ENCODE assay signal across 27 cellular contexts in genomic region chr2:240139011-240139441, GRCh38. TPM values are rescaled to one million over a fixed set of nuclear protein-coding genes. Genes with fewer than 3 reads are reported as not detected.
A peak's percentile ranks its signal among the peaks of the same experiment; 100 is the strongest.
DNase-seq lines count a peak whose midpoint lies in the region; ATAC-seq, FAIRE-seq and TF ChIP-seq lines count a peak whose summit lies in the region.
"Had no signal": no experiment of that assay in that cellular context is flagged by ENCODE, and none has a peak within 500 bp of the region (broad histone marks: within the 10 kb centered on the region; RNA-seq: fewer than 3 reads in every experiment).

No MANE protein-coding gene starts in this region.

- POLR2A ChIA-PET in activated CD4-positive, alpha-beta memory T cell treated with anti-CD3 and anti-CD28 coated beads for 36 hours (lab: Charles Lee) = interaction anchor here (0.9 kb wide), 1 partner anchor 113 kb away, joined by 3 read pairs; no protein-coding TSS in a partner anchor
- POLR2A ChIA-PET in activated CD4-positive, alpha-beta memory T cell treated with anti-CD3 and anti-CD28 coated beads, Interleukin-2, amount 10 ng/mL, durations not matched to agents 7 days and 5 days (lab: Charles Lee) = no interaction called here

- peaks cover 4% of the 10 kb centered on the region for H3K36me3 Mint-ChIP-seq in activated CD4-positive, alpha-beta memory T cell treated with anti-CD3 and anti-CD28 coated beads for 36 hours
- H3K36me3 Mint-ChIP-seq in activated CD4-positive, alpha-beta memory T cell treated with anti-CD3 and anti-CD28 coated beads, Interleukin-2, amount 10 ng/mL, durations not matched to agents 7 days and 5 days (ENCODE audit: low read depth) = peaks cover 4% of the 10 kb centered on the region
- H3K36me3 Mint-ChIP-seq in CD14-positive monocyte = peaks cover 0 to 1% of the 10 kb centered on the region in 2 donors
- H3K36me3 Mint-ChIP-seq in endodermal cell (ENCODE audit: low read depth) = no peaks in the 10 kb centered on the region
- H3K36me3 Mint-ChIP-seq: naive thymus-derived CD4-positive, alpha-beta T cell had no signal

- H3K9me3 ChIP-seq in endodermal cell (ENCODE audit: control insufficient read depth, low read length) = no peaks in the 10 kb centered on the region
- H3K9me3 ChIP-seq in ovary = no peaks in the 10 kb centered on the region
- H3K9me3 ChIP-seq: Peyer's patch, sigmoid colon had no signal

- no peak overlapping the region for H3K4me3 Mint-ChIP-seq in activated CD4-positive, alpha-beta memory T cell treated with anti-CD3 and anti-CD28 coated beads for 36 hours
- H3K4me3 Mint-ChIP-seq in activated CD4-positive, alpha-beta memory T cell treated with anti-CD3 and anti-CD28 coated beads, Interleukin-2, amount 10 ng/mL, durations not matched to agents 7 days and 5 days = no peak overlapping the region
- H3K4me3 Mint-ChIP-seq in CD14-positive monocyte (no peak overlapping the region), endodermal cell (no peak overlapping the region)
- H3K4me3 Mint-ChIP-seq: activated naive CD8-positive, alpha-beta T cell treated with anti-CD3 and anti-CD28 coated beads for 36 hours; activated T-cell treated with anti-CD3 and anti-CD28 coated beads, Interleukin-2, amount 50 U/mL, for 72 hours; CD8-positive, alpha-beta T cell; stimulated activated naive CD8-positive, alpha-beta T cell treated with anti-CD3 and anti-CD28 coated beads, Interleukin-15, Interleukin-2, amounts not matched to agents 100 ng/mL and 50 ng/mL, for 24 hours had no signal

- peak; percentile 7 for DNase-seq in activated CD4-positive, alpha-beta memory T cell treated with anti-CD3 and anti-CD28 coated beads for 36 hours
- no peak for DNase-seq in activated CD4-positive, alpha-beta memory T cell treated with anti-CD3 and anti-CD28 coated beads, Interleukin-2, amount 10 ng/mL, durations not matched to agents 7 days and 5 days
- peak; percentile 35 for DNase-seq in CD14-positive monocyte (ENCODE audit: low spot score)
- DNase-seq in endodermal cell = peak; percentile 40
- peak in 3 of 5 donors; percentile 10 to 14 (median 10) for DNase-seq in ovary
- no peak for DNase-seq in GM19239 (ENCODE audit: insufficient read length, low spot score)
- DNase-seq: activated naive CD8-positive, alpha-beta T cell treated with anti-CD3 and anti-CD28 coated beads for 36 hours; activated T-cell treated with anti-CD3 and anti-CD28 coated beads, Interleukin-2, amount 50 U/mL, for 72 hours; CD8-positive, alpha-beta T cell; cerebellar nuclear complex; naive thymus-derived CD4-positive, alpha-beta T cell; NCI-H1048; NCI-H1694 treated with DMSO at 0.1 percent for 48 hours; NCI-H2171; NCI-H524 treated with DMSO at 0.1 percent for 48 hours; sigmoid colon; stimulated activated CD4-positive, alpha-beta T cell treated with anti-CD3 and anti-CD28 coated beads, Interleukin-15, amount 100 ng/mL, for 24 hours; T-helper 1 cell; trophoblast cell had no signal

- H3K4me3 ChIP-seq in endodermal cell (ENCODE audit: low read length) (no peak overlapping the region), ovary (no peak overlapping the region)
- H3K4me3 ChIP-seq: Peyer's patch, sigmoid colon had no signal

- H3K27me3 ChIP-seq in endodermal cell (ENCODE audit: control insufficient read depth, insufficient read depth, low read length, poor library complexity, severe bottlenecking) = no peaks in the 10 kb centered on the region
- no peaks in the 10 kb centered on the region for H3K27me3 ChIP-seq in ovary
- H3K27me3 ChIP-seq: Peyer's patch had no signal

- no peaks in the 10 kb centered on the region for H3K36me3 ChIP-seq in endodermal cell (ENCODE audit: control insufficient read depth, insufficient read depth, low read length)
- no peaks in the 10 kb centered on the region for H3K36me3 ChIP-seq in ovary
- H3K36me3 ChIP-seq: Peyer's patch, sigmoid colon had no signal

- intact Hi-C loops in activated CD4-positive, alpha-beta memory T cell treated with anti-CD3 and anti-CD28 coated beads for 36 hours (cut with micrococcal nuclease) = loop anchor here (10.0 kb wide), 1 partner anchor 426 kb away; the partner anchor contains the start of genes DUSP28 and RNPEPL1
- intact Hi-C loops in CD14-positive monocyte (cut with micrococcal nuclease) = no loop called here
- intact Hi-C loops in ovary (cut with DNase I) = loop anchor here in 1 of 4 donors (10.0 kb wide), 1 partner anchor 1104 kb away; no protein-coding TSS in a partner anchor

- H3K27ac ChIP-seq in endodermal cell (ENCODE audit: low read depth, low read length) (no peak overlapping the region), ovary (no peak overlapping the region)
- H3K27ac ChIP-seq: epithelial cell of prostate, Peyer's patch, sigmoid colon had no signal

- FAIRE-seq in GM19239 (lab: Jason Lieb, UNC) = no peak
- FAIRE-seq: TTC549 had no signal

- H3K4me1 ChIP-seq in endodermal cell (ENCODE audit: control insufficient read depth, insufficient read depth, low read length) = no peaks in the 10 kb centered on the region
- H3K4me1 ChIP-seq in ovary (ENCODE audit: insufficient read depth) = peaks cover 9% of the 10 kb centered on the region

- no peak for ATAC-seq in HG03342 (IDR thresholded peaks at IDR 0.05; ENCODE audit: unreplicated experiment)
- ATAC-seq in GM21447 (IDR thresholded peaks at IDR 0.05; ENCODE audit: unreplicated experiment) = no peak
- ATAC-seq: activated T-cell treated with anti-CD3 and anti-CD28 coated beads, Interleukin-2, amount 50 U/mL, for 72 hours; CD8-positive, alpha-beta T cell; naive thymus-derived CD4-positive, alpha-beta T cell had no signal

- no peaks in the 10 kb centered on the region for H3K9me3 Mint-ChIP-seq in activated CD4-positive, alpha-beta memory T cell treated with anti-CD3 and anti-CD28 coated beads for 36 hours
- H3K9me3 Mint-ChIP-seq in activated CD4-positive, alpha-beta memory T cell treated with anti-CD3 and anti-CD28 coated beads, Interleukin-2, amount 10 ng/mL, durations not matched to agents 7 days and 5 days = no peaks in the 10 kb centered on the region
- H3K9me3 Mint-ChIP-seq in CD14-positive monocyte (peaks cover 0 to 4% (median 0%) of the 10 kb centered on the region in 7 donors), endodermal cell (no peaks in the 10 kb centered on the region)
- H3K9me3 Mint-ChIP-seq: activated naive CD8-positive, alpha-beta T cell treated with anti-CD3 and anti-CD28 coated beads for 36 hours; activated T-cell treated with anti-CD3 and anti-CD28 coated beads, Interleukin-2, amount 50 U/mL, for 72 hours; CD8-positive, alpha-beta T cell; stimulated activated naive CD8-positive, alpha-beta T cell treated with anti-CD3 and anti-CD28 coated beads, Interleukin-15, Interleukin-2, amounts not matched to agents 100 ng/mL and 50 ng/mL, for 24 hours had no signal

- TF ChIP-seq POLR2A in ovary (IDR thresholded peaks at IDR 0.05) = no peak

- TF ChIP-seq CTCF in CD14-positive monocyte (IDR thresholded peaks at IDR 0.05) (no peak), endodermal cell (conservative IDR thresholded peaks at IDR 0.05) (no peak), ovary (IDR thresholded peaks at IDR 0.05) (no peak)

- no peak overlapping the region for H3K27ac Mint-ChIP-seq in activated CD4-positive, alpha-beta memory T cell treated with anti-CD3 and anti-CD28 coated beads for 36 hours
- H3K27ac Mint-ChIP-seq in activated CD4-positive, alpha-beta memory T cell treated with anti-CD3 and anti-CD28 coated beads, Interleukin-2, amount 10 ng/mL, durations not matched to agents 7 days and 5 days = no peak overlapping the region
- no peak overlapping the region for H3K27ac Mint-ChIP-seq in CD14-positive monocyte
- no peak overlapping the region for H3K27ac Mint-ChIP-seq in endodermal cell
- H3K27ac Mint-ChIP-seq: activated naive CD8-positive, alpha-beta T cell treated with anti-CD3 and anti-CD28 coated beads for 36 hours; activated T-cell treated with anti-CD3 and anti-CD28 coated beads, Interleukin-2, amount 50 U/mL, for 72 hours; CD8-positive, alpha-beta T cell; stimulated activated naive CD8-positive, alpha-beta T cell treated with anti-CD3 and anti-CD28 coated beads, Interleukin-15, Interleukin-2, amounts not matched to agents 100 ng/mL and 50 ng/mL, for 24 hours had no signal

- TF ChIP-seq EP300 in ovary (IDR thresholded peaks at IDR 0.05) = no peak

- WGBS in endodermal cell (ENCODE audit: insufficient coverage in 1 of 2, insufficient read length in 1 of 2), 2 experiments = 92 to 96% methylated on average over 7 to 15 of the region's 15 CpGs
- WGBS in ovary, 3 donors = 87 to 88% (median 87%) methylated on average over 15 of the region's 15 CpGs

- H3K9ac ChIP-seq in endodermal cell (ENCODE audit: extremely low read depth, low read length, poor library complexity, severe bottlenecking) = no peak overlapping the region

- CTCF ChIA-PET in activated CD4-positive, alpha-beta memory T cell treated with anti-CD3 and anti-CD28 coated beads for 36 hours (lab: Charles Lee) = interaction anchor here (9.5 kb wide), 1 partner anchor 79 kb away, joined by 172 read pairs; no protein-coding TSS in a partner anchor
- CTCF ChIA-PET in activated CD4-positive, alpha-beta memory T cell treated with anti-CD3 and anti-CD28 coated beads, Interleukin-2, amount 10 ng/mL, durations not matched to agents 7 days and 5 days (lab: Charles Lee) = no interaction called here

- H3K4me1 Mint-ChIP-seq in activated CD4-positive, alpha-beta memory T cell treated with anti-CD3 and anti-CD28 coated beads for 36 hours (ENCODE audit: low read depth) = peaks cover 22% of the 10 kb centered on the region
- peaks cover 26% of the 10 kb centered on the region for H3K4me1 Mint-ChIP-seq in activated CD4-positive, alpha-beta memory T cell treated with anti-CD3 and anti-CD28 coated beads, Interleukin-2, amount 10 ng/mL, durations not matched to agents 7 days and 5 days
- H3K4me1 Mint-ChIP-seq in CD14-positive monocyte (peaks cover 25% of the 10 kb centered on the region), endodermal cell (peaks cover 24% of the 10 kb centered on the region)

- peaks cover 5% of the 10 kb centered on the region for H3K27me3 Mint-ChIP-seq in activated CD4-positive, alpha-beta memory T cell treated with anti-CD3 and anti-CD28 coated beads for 36 hours
- H3K27me3 Mint-ChIP-seq in activated CD4-positive, alpha-beta memory T cell treated with anti-CD3 and anti-CD28 coated beads, Interleukin-2, amount 10 ng/mL, durations not matched to agents 7 days and 5 days = no peaks in the 10 kb centered on the region
- peaks cover 6 to 30% (median 14%) of the 10 kb centered on the region in 3 donors for H3K27me3 Mint-ChIP-seq in CD14-positive monocyte (ENCODE audit: low read depth in 3 of 3)
- H3K27me3 Mint-ChIP-seq in endodermal cell (ENCODE audit: insufficient read depth) = peaks cover 16% of the 10 kb centered on the region
- H3K27me3 Mint-ChIP-seq: activated naive CD8-positive, alpha-beta T cell treated with anti-CD3 and anti-CD28 coated beads for 36 hours; stimulated activated naive CD8-positive, alpha-beta T cell treated with anti-CD3 and anti-CD28 coated beads, Interleukin-15, Interleukin-2, amounts not matched to agents 100 ng/mL and 50 ng/mL, for 24 hours had no signal

RNA-seq across cellular contexts. Expression of gene OTOS, which starts 1.4 kb away (rescaled TPM):
- total RNA-seq in activated CD4-positive, alpha-beta memory T cell treated with anti-CD3 and anti-CD28 coated beads for 36 hours = not detected
- not detected for total RNA-seq in activated CD4-positive, alpha-beta memory T cell treated with anti-CD3 and anti-CD28 coated beads, Interleukin-2, amount 10 ng/mL, durations not matched to agents 7 days and 5 days
- polyA plus RNA-seq in CD14-positive monocyte = not detected
- total RNA-seq in endodermal cell = not detected
- not detected for polyA plus RNA-seq in endodermal cell (2013, experiment 1 of 2)
- polyA plus RNA-seq in endodermal cell (2013, experiment 2 of 2) = not detected
- total RNA-seq in ovary = not detected
- polyA plus RNA-seq in ovary = not detected
- total RNA-seq: activated naive CD8-positive, alpha-beta T cell treated with anti-CD3 and anti-CD28 coated beads for 36 hours; activated T-cell treated with anti-CD3 and anti-CD28 coated beads, Interleukin-2, amount 50 U/mL, for 72 hours; CD8-positive, alpha-beta T cell; LHCN-M2; naive thymus-derived CD4-positive, alpha-beta T cell; Peyer's patch; sigmoid colon; SK-MEL-5 had no signal
- polyA plus RNA-seq: naive thymus-derived CD4-positive, alpha-beta T cell; sigmoid colon had no signal

RNA-seq across cellular contexts. Expression of gene COPS9, which starts 2.9 kb away (rescaled TPM):
- total RNA-seq in activated CD4-positive, alpha-beta memory T cell treated with anti-CD3 and anti-CD28 coated beads for 36 hours = 10 to 100 TPM; 85.2 to 99.9 TPM
- total RNA-seq in activated CD4-positive, alpha-beta memory T cell treated with anti-CD3 and anti-CD28 coated beads, Interleukin-2, amount 10 ng/mL, durations not matched to agents 7 days and 5 days = 10 to 100 TPM; 95.5 to 96.2 TPM
- 100 to 1,000 TPM; 268 to 300 TPM for polyA plus RNA-seq in CD14-positive monocyte
- 100 to 1,000 TPM; 151 to 161 TPM for total RNA-seq in endodermal cell
- polyA plus RNA-seq in endodermal cell (2013, experiment 1 of 2) = 175 TPM
- polyA plus RNA-seq in endodermal cell (2013, experiment 2 of 2) = 183 TPM
- 100 to 1,000 TPM in 4 of 7 donors, 10 to 100 TPM in 3; 92.1 to 286 (median 101) TPM for total RNA-seq in ovary
- polyA plus RNA-seq in ovary = 100 to 1,000 TPM in 1 of 2 donors, 10 to 100 TPM in 1; 42.1 to 236 TPM

Comparison
In these comparisons a context has a peak if more than half of its experiments do, and no peak if none do; other contexts are left out.
1. DNase-seq: peak in activated CD4-positive, alpha-beta memory T cell treated with anti-CD3 and anti-CD28 coated beads for 36 hours (single experiment), CD14-positive monocyte (single experiment), endodermal cell (single experiment) and ovary (3 of 5); none in activated CD4-positive, alpha-beta memory T cell treated with anti-CD3 and anti-CD28 coated beads, Interleukin-2, amount 10 ng/mL, durations not matched to agents 7 days and 5 days (single experiment) and GM19239 (single experiment).